ENCODE assay signal across 1 cellular context in the genomic region with DNA sequence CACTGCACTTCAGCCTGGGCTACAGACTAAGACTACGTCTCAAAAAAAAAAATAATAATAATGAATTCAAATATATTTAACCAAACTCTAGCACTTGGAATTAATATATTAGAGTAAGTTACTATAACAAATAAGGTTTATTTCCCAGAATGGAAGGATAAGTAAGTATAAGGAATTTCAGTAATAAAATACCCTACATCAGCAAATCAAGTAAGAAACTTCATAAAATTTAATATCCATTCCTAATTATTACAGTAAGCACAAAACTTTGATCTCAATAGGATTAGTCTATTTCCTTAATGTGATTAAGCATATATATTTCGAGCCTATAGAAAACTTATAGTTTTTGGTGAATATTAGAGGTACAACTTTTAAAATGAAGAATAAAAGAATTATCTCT.
TF ChIP-seq lines count a peak whose summit lies in the region.

No MANE protein-coding gene starts in this region.

TF ChIP-seq in HepG2, 621 proteins besides CTCF, POLR2A, EP300 and RAD21 (continued from another document):
- TF ChIP-seq, protein P1, sequence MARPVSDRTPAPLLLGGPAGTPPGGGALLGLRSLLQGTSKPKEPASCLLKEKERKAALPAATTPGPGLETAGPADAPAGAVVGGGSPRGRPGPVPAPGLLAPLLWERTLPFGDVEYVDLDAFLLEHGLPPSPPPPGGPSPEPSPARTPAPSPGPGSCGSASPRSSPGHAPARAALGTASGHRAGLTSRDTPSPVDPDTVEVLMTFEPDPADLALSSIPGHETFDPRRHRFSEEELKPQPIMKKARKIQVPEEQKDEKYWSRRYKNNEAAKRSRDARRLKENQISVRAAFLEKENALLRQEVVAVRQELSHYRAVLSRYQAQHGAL (CRISPR knock-in tag; IDR thresholded peaks at IDR 0.05; ENCODE audit: not compliant biosample characterization): no peak
- no peak for TF ChIP-seq HIVEP1 (CRISPR knock-in tag; IDR thresholded peaks at IDR 0.05)
